ENCODE assay signal across 20 cellular contexts in genomic region chr1:243394610-243395490, GRCh38.
DNase-seq lines count a peak whose midpoint lies in the region; ATAC-seq, FAIRE-seq and TF ChIP-seq lines count a peak whose summit lies in the region.
"Had no signal": no experiment of that assay in that cellular context is flagged by ENCODE, and none has a peak within 500 bp of the region (broad histone marks: within the 10 kb centered on the region; RNA-seq: fewer than 3 reads in every experiment).

No MANE protein-coding gene starts in this region.

- no peak for ATAC-seq in HG02981 (IDR thresholded peaks at IDR 0.05; ENCODE audit: unreplicated experiment)
- ATAC-seq: activated CD8-positive, alpha-beta memory T cell treated with anti-CD3 and anti-CD28 coated beads, Interleukin-2, amount 10 ng/mL, durations not matched to agents 7 days and 5 days; esophagus mucosa; gastrocnemius medialis; psoas muscle had no signal

- intact Hi-C loops in posterior cingulate gyrus (cut with DNase I): no loop called here

- FAIRE-seq in D721Med (lab: Jason Lieb, UNC): peak; percentile 95
- FAIRE-seq: keratinocyte, urothelium cell line had no signal

- TF ChIP-seq CTCF in D721Med (IDR thresholded peaks at IDR 0.05; ENCODE audit: insufficient read depth, missing control alignments): no peak

- no peak for DNase-seq in D721Med (ENCODE audit: insufficient read length, low spot score)
- DNase-seq in NCI-H1694 (lab: John Stamatoyannopoulos, UW): peak; percentile 100
- DNase-seq in NCI-H748 (lab: John Stamatoyannopoulos, UW; ENCODE audit: unreplicated experiment): peak; percentile 57
- DNase-seq in left kidney (ENCODE audit: low read depth, low spot score): peak; percentile 22
- DNase-seq in AG08395 (ENCODE audit: low spot score): no peak
- no peak for DNase-seq in NCI-H187 (lab: John Stamatoyannopoulos, UW)
- DNase-seq in posterior cingulate gyrus: no peak
- DNase-seq: activated CD4-positive, alpha-beta T cell treated with anti-CD3 and anti-CD28 coated beads for 48 hours; activated CD8-positive, alpha-beta memory T cell treated with anti-CD3 and anti-CD28 coated beads, Interleukin-2, amount 10 ng/mL, durations not matched to agents 7 days and 5 days; DMS79; effector memory CD4-positive, alpha-beta T cell; gastrocnemius medialis; HFFc6; Peyer's patch; psoas muscle; stimulated activated CD4-positive, alpha-beta T cell treated with anti-CD3 and anti-CD28 coated beads, Interleukin-1b, Interleukin-23, amount 100 ng/mL, for 48 hours had no signal

Comparison
In these comparisons a context has a peak if more than half of its experiments do, and no peak if none do; other contexts are left out.
1. DNase-seq: peak in NCI-H1694 (single experiment), NCI-H748 (single experiment) and left kidney (single experiment); none in D721Med (single experiment), AG08395 (single experiment), NCI-H187 (0 of 2) and posterior cingulate gyrus (0 of 10).